ENCODE assay signal across 8 cellular contexts in genomic region chr12:32115404-32116104, GRCh38. TPM values are rescaled to one million over a fixed set of nuclear protein-coding genes. Genes with fewer than 3 reads are reported as not detected.
A peak's percentile ranks its signal among the peaks of the same experiment; 100 is the strongest.
DNase-seq lines count a peak whose midpoint lies in the region; ATAC-seq and TF ChIP-seq lines count a peak whose summit lies in the region.

No MANE protein-coding gene starts in this region.

- no peak overlapping the region for H3K27ac ChIP-seq in right lobe of liver

- no peaks in the 10 kb centered on the region for H3K27me3 ChIP-seq in right lobe of liver

- H3K4me1 Mint-ChIP-seq in MCF 10A (ENCODE audit: insufficient read depth, unreplicated experiment), result peaks cover 26% of the 10 kb centered on the region
- H3K4me1 Mint-ChIP-seq in activated CD4-positive, alpha-beta T cell treated with anti-CD3 and anti-CD28 coated beads for 36 hours, result peaks cover 16% of the 10 kb centered on the region
- peaks cover 9% of the 10 kb centered on the region for H3K4me1 Mint-ChIP-seq in activated T-helper 2 cell treated with anti-CD3 and anti-CD28 coated beads, Interferon-gamma antibody, Interleukin-2, Interleukin-4, amounts not matched to agents 10 μg/mL and 5 μg/mL and 100 μg/mL, durations not matched to agents 14 hours and 24 hours and 36 hours (ENCODE audit: low read depth)

- no peaks in the 10 kb centered on the region for H3K4me1 ChIP-seq in right lobe of liver

- POLR2A ChIA-PET in MCF 10A (lab: Yijun Ruan, JAX), result interaction anchor here (0.6 to 2.6 kb wide), 7 partner anchors 9 to 194 kb away, joined by 3 to 42 read pairs (median 3); partner anchors contain the start of gene BICD1
- POLR2A ChIA-PET in activated CD4-positive, alpha-beta T cell treated with anti-CD3 and anti-CD28 coated beads for 36 hours (lab: Charles Lee), result no interaction called here

- no peaks in the 10 kb centered on the region for H3K36me3 ChIP-seq in right lobe of liver

- no peaks in the 10 kb centered on the region for H3K36me3 Mint-ChIP-seq in MCF 10A (ENCODE audit: insufficient read depth, unreplicated experiment)
- H3K36me3 Mint-ChIP-seq in activated CD4-positive, alpha-beta T cell treated with anti-CD3 and anti-CD28 coated beads for 36 hours (ENCODE audit: low read depth), result peaks cover 9% of the 10 kb centered on the region
- H3K36me3 Mint-ChIP-seq in activated T-helper 2 cell treated with anti-CD3 and anti-CD28 coated beads, Interferon-gamma antibody, Interleukin-2, Interleukin-4, amounts not matched to agents 10 μg/mL and 5 μg/mL and 100 μg/mL, durations not matched to agents 14 hours and 24 hours and 36 hours (ENCODE audit: low read depth), result no peaks in the 10 kb centered on the region

- H3K4me3 Mint-ChIP-seq in MCF 10A (ENCODE audit: unreplicated experiment), result peak overlapping the region; percentile 5
- H3K4me3 Mint-ChIP-seq in activated CD4-positive, alpha-beta T cell treated with anti-CD3 and anti-CD28 coated beads for 36 hours, result no peak overlapping the region
- H3K4me3 Mint-ChIP-seq in activated T-helper 2 cell treated with anti-CD3 and anti-CD28 coated beads, Interferon-gamma antibody, Interleukin-2, Interleukin-4, amounts not matched to agents 10 μg/mL and 5 μg/mL and 100 μg/mL, durations not matched to agents 14 hours and 24 hours and 36 hours (ENCODE audit: low read depth), result no peak overlapping the region

- 41% methylated on average over 5 of the region's 6 CpGs for WGBS in right lobe of liver (ENCODE audit: insufficient coverage, low coverage, low lambda C conversion rate, missing lambda C conversion rate)

- H3K4me3 ChIP-seq in right lobe of liver, result no peak overlapping the region

- peak; percentile 100 for DNase-seq in EH (ENCODE audit: low read depth)
- peak; percentile 71 for DNase-seq in NCI-H2029 (lab: John Stamatoyannopoulos, UW)
- peak; percentile 99 for DNase-seq in MCF 10A (ENCODE audit: unreplicated experiment)
- peak; percentile 55 to 76 (median 61) for DNase-seq in right lobe of liver
- no peak for DNase-seq in NK-92 treated with Interleukin-12 subunit alpha and Interleukin-12 subunit beta, amount 100 ng/mL, for 24 hours (lab: John Stamatoyannopoulos, UW)
- no peak for DNase-seq in activated CD4-positive, alpha-beta T cell treated with anti-CD3 and anti-CD28 coated beads for 36 hours
- DNase-seq in activated T-helper 2 cell treated with anti-CD3 and anti-CD28 coated beads, Interferon-gamma antibody, Interleukin-2, Interleukin-4, amounts not matched to agents 10 μg/mL and 5 μg/mL and 100 μg/mL, durations not matched to agents 14 hours and 24 hours and 36 hours (ENCODE audit: low spot score), result no peak

- H3K27me3 Mint-ChIP-seq in MCF 10A (ENCODE audit: insufficient read depth, unreplicated experiment), result no peaks in the 10 kb centered on the region
- H3K27me3 Mint-ChIP-seq in activated CD4-positive, alpha-beta T cell treated with anti-CD3 and anti-CD28 coated beads for 36 hours, result no peaks in the 10 kb centered on the region
- peaks cover 14% of the 10 kb centered on the region for H3K27me3 Mint-ChIP-seq in activated T-helper 2 cell treated with anti-CD3 and anti-CD28 coated beads, Interferon-gamma antibody, Interleukin-2, Interleukin-4, amounts not matched to agents 10 μg/mL and 5 μg/mL and 100 μg/mL, durations not matched to agents 14 hours and 24 hours and 36 hours (ENCODE audit: low read depth)

- TF ChIP-seq CTCF in MCF 10A (IDR thresholded peaks at IDR 0.05; ENCODE audit: unreplicated experiment) (no peak), right lobe of liver (IDR thresholded peaks at IDR 0.05) (no peak)

- H3K27ac Mint-ChIP-seq in MCF 10A (ENCODE audit: low read depth, unreplicated experiment), result peak overlapping the region; percentile 59
- no peak overlapping the region for H3K27ac Mint-ChIP-seq in activated CD4-positive, alpha-beta T cell treated with anti-CD3 and anti-CD28 coated beads for 36 hours
- no peak overlapping the region for H3K27ac Mint-ChIP-seq in activated T-helper 2 cell treated with anti-CD3 and anti-CD28 coated beads, Interferon-gamma antibody, Interleukin-2, Interleukin-4, amounts not matched to agents 10 μg/mL and 5 μg/mL and 100 μg/mL, durations not matched to agents 14 hours and 24 hours and 36 hours

- ATAC-seq in right lobe of liver, result peak; percentile 78 to 99 (median 88)
- no peak for ATAC-seq in activated CD4-positive, alpha-beta T cell treated with anti-CD3 and anti-CD28 coated beads for 36 hours
- ATAC-seq in HG02840 (IDR thresholded peaks at IDR 0.05; ENCODE audit: low FRiP score, unreplicated experiment), result no peak

- intact Hi-C loops in MCF 10A (cut with micrococcal nuclease) (loop anchor here (10.0 kb wide), 1 partner anchor 339 kb away; no protein-coding TSS in a partner anchor), right lobe of liver (cut with DNase I) (no loop called here)
- intact Hi-C loops in activated CD4-positive, alpha-beta T cell treated with anti-CD3 and anti-CD28 coated beads for 36 hours (cut with DNase I, micrococcal nuclease), result no loop called here
- intact Hi-C loops in activated T-helper 2 cell treated with anti-CD3 and anti-CD28 coated beads, Interferon-gamma antibody, Interleukin-2, Interleukin-4, amounts not matched to agents 10 μg/mL and 5 μg/mL and 100 μg/mL, durations not matched to agents 14 hours and 24 hours and 36 hours (cut with micrococcal nuclease), result no loop called here

- no TSS peak for BruUV-seq in MCF 10A (replicated peaks; lab: Mats Ljungman, UMichigan)

- H3K9me3 Mint-ChIP-seq in MCF 10A (ENCODE audit: unreplicated experiment), result no peaks in the 10 kb centered on the region
- no peaks in the 10 kb centered on the region for H3K9me3 Mint-ChIP-seq in activated CD4-positive, alpha-beta T cell treated with anti-CD3 and anti-CD28 coated beads for 36 hours (ENCODE audit: low read depth)
- H3K9me3 Mint-ChIP-seq in activated T-helper 2 cell treated with anti-CD3 and anti-CD28 coated beads, Interferon-gamma antibody, Interleukin-2, Interleukin-4, amounts not matched to agents 10 μg/mL and 5 μg/mL and 100 μg/mL, durations not matched to agents 14 hours and 24 hours and 36 hours, result no peaks in the 10 kb centered on the region

- TF ChIP-seq POLR2A in right lobe of liver (IDR thresholded peaks at IDR 0.05), result no peak

- CTCF ChIA-PET in MCF 10A (lab: Yijun Ruan, JAX), result interaction anchor here (0.8 to 1.3 kb wide), 4 partner anchors 8 to 285 kb away, joined by 3 to 6 read pairs (median 4); no protein-coding TSS in a partner anchor
- CTCF ChIA-PET in activated CD4-positive, alpha-beta T cell treated with anti-CD3 and anti-CD28 coated beads for 36 hours (lab: Charles Lee), result no interaction called here

- no peaks in the 10 kb centered on the region for H3K9me3 ChIP-seq in right lobe of liver

RNA-seq across cellular contexts. Expression of gene BICD1, which starts 8.9 kb away (rescaled TPM):
- total RNA-seq in MCF 10A (2022) (39.9 and 49.3 TPM in 2 replicates), right lobe of liver (1 to 10 TPM; 1.0 to 4.9 (median 2.1) TPM)
- total RNA-seq in activated CD4-positive, alpha-beta T cell treated with anti-CD3 and anti-CD28 coated beads for 36 hours, result 10 to 100 TPM; 12.7 to 15.1 TPM
- 8.0 and 8.8 TPM in 2 replicates for total RNA-seq in activated T-helper 2 cell treated with anti-CD3 and anti-CD28 coated beads, Interferon-gamma antibody, Interleukin-2, Interleukin-4, amounts not matched to agents 10 μg/mL and 5 μg/mL and 100 μg/mL, durations not matched to agents 14 hours and 24 hours and 36 hours

Comparison
In these comparisons a context has a peak if more than half of its experiments do, and no peak if none do; other contexts are left out.
1. DNase-seq: peak in EH (single experiment), NCI-H2029 (single experiment), MCF 10A (single experiment) and right lobe of liver (3 of 3); none in NK-92 treated with Interleukin-12 subunit alpha and Interleukin-12 subunit beta, amount 100 ng/mL, for 24 hours (single experiment), activated CD4-positive, alpha-beta T cell treated with anti-CD3 and anti-CD28 coated beads for 36 hours (single experiment) and activated T-helper 2 cell treated with anti-CD3 and anti-CD28 coated beads, Interferon-gamma antibody, Interleukin-2, Interleukin-4, amounts not matched to agents 10 μg/mL and 5 μg/mL and 100 μg/mL, durations not matched to agents 14 hours and 24 hours and 36 hours (single experiment).
2. ATAC-seq: peak in right lobe of liver (4 of 4); none in activated CD4-positive, alpha-beta T cell treated with anti-CD3 and anti-CD28 coated beads for 36 hours (single experiment) and HG02840 (single experiment).